ENCODE assay signal across 8 cellular contexts in the genomic region with DNA sequence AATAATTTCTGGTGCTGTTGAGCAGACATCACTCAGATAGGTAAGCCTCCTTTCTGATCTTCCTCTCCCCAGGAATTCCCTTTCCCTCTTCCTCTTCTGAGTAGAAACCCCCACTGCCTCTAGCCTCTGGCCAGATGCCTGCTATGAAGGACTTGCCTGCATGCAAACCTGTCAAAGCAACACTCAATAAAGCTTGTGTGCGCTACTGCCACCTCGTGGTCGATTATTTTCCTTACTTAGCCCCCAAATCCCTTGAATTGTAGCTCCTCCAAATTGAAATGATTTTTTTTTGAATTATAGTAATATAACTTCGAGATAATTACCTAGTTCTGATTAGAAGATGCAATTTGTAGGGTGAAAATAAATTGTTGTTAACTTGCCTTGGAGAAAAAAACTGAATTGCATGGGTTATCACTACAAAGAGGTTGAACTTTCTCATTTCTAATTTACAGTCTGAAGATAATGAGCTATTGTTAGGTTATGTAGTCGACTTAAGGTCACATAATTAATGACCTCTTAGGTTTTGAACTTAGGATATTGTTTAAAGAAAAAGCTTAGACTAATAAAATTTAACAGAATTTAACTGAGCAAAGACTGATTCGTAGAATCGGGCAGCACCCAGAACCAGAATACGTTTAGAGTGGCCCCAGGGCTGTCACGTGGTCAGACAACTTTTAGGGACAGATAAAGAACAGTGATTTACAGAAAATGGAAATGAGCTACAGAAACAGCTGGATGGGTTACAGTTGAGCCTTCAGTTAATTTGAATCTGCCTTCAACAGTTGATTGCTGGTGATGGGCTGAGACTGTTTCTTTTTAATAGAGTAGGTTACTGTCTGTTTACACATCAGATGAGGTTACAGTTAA.
A peak's percentile ranks its signal among the peaks of the same experiment; 100 is the strongest.
DNase-seq lines count a peak whose midpoint lies in the region; ATAC-seq and TF ChIP-seq lines count a peak whose summit lies in the region.

No MANE protein-coding gene starts in this region.

- DNase-seq in GM10248 (ENCODE audit: extremely low spot score) (peak; percentile 18), SJCRH30 (peak; percentile 65 to 89), astrocyte of the cerebellum (ENCODE audit: low read depth) (peak; percentile 83), iPS DF 19.7 (ENCODE audit: low read depth, low spot score) (peak; percentile 63), spleen (no peak)

- TF ChIP-seq CTCF in GM10248 (IDR thresholded peaks at IDR 0.05; ENCODE audit: control extremely low read depth, extremely low read depth, low read depth, missing control alignments), result peak; percentile 66
- TF ChIP-seq CTCF in LNCAP (IDR thresholded peaks at IDR 0.05), result peak; percentile 82
- peak; percentile 78 for TF ChIP-seq CTCF in astrocyte of the cerebellum (IDR thresholded peaks at IDR 0.05; ENCODE audit: low read depth, low read length, missing control alignments)
- TF ChIP-seq CTCF in spleen (IDR thresholded peaks at IDR 0.05 in 8 of 11, conservative IDR thresholded peaks at IDR 0.05 in 3 of 11), result peak; percentile 24 to 76 (median 50)

- H3K4me1 ChIP-seq in SJCRH30 (peaks cover 9% of the 10 kb centered on the region), spleen (no peaks in the 10 kb centered on the region)

- no peak for TF ChIP-seq POLR2A in spleen (IDR thresholded peaks at IDR 0.05)

- no peaks in the 10 kb centered on the region for H3K27me3 ChIP-seq in SJCRH30
- no peaks in the 10 kb centered on the region for H3K27me3 ChIP-seq in spleen (replicated peaks in 1 of 7)

- POLR2A ChIA-PET in GM10248 (lab: Yijun Ruan, JAX), result no interaction called here

- in situ Hi-C loops in astrocyte of the cerebellum (cut with HindIII; ENCODE audit: low sequenced_read_pairs), result loop anchor here (25.0 kb wide), 1 partner anchor 1646 kb away; no protein-coding TSS in a partner anchor

- no peaks in the 10 kb centered on the region for H3K9me3 ChIP-seq in SJCRH30 (replicated peaks)
- H3K9me3 ChIP-seq in spleen, result no peaks in the 10 kb centered on the region

- WGBS in spleen, 5 donors, result 38 to 46% (median 39%) methylated on average over 9 of the region's 9 CpGs

- CTCF ChIA-PET in GM10248 (lab: Yijun Ruan, JAX), result interaction anchor here (0.9 to 1.7 kb wide), 19 partner anchors 10 to 1993 kb away, joined by 3 to 9 read pairs (median 4); no protein-coding TSS in a partner anchor

- H3K36me3 ChIP-seq in SJCRH30, result no peaks in the 10 kb centered on the region
- H3K36me3 ChIP-seq in spleen, result no peaks in the 10 kb centered on the region

- peak overlapping the region; percentile 80 for H3K27ac ChIP-seq in SJCRH30
- H3K27ac ChIP-seq in spleen, result no peak overlapping the region

- H3K4me3 ChIP-seq in SJCRH30, result peak overlapping the region; percentile 24
- no peak overlapping the region for H3K4me3 ChIP-seq in astrocyte of the cerebellum (ENCODE audit: low read depth, low read length)
- no peak overlapping the region for H3K4me3 ChIP-seq in spleen

- ATAC-seq in GM21717 (IDR thresholded peaks at IDR 0.05; ENCODE audit: unreplicated experiment) (peak; percentile 78), HG03457 (IDR thresholded peaks at IDR 0.05; ENCODE audit: unreplicated experiment) (no peak)

- intact Hi-C loops in spleen (cut with DNase I; ENCODE audit: low total_unique reads), result no loop called here
